ENCODE assay signal across 13 cellular contexts in the genomic region with DNA sequence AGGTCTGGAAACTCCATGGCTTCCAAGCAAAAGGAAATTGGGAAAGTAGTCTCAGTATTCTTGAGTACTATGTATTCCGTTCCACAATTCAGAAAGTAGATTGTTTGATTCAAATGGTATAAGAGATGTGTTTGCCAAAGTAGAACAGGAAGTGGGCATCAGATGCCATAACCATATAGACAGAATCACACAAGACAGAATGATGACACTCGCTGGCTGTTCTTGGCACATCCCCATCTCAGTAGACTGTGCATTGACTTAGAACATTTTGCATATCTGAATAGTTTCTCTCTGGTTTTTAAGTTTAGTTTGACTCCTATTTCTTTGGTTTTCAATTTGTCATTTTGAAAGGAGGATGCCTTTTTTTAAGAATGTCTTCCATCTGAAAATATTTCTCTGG.
DNase-seq lines count a peak whose midpoint lies in the region; ATAC-seq and TF ChIP-seq lines count a peak whose summit lies in the region.
"Had no signal": no experiment of that assay in that cellular context is flagged by ENCODE, and none has a peak within 500 bp of the region (broad histone marks: within the 10 kb centered on the region; RNA-seq: fewer than 3 reads in every experiment).

No MANE protein-coding gene starts in this region.

- H3K9ac ChIP-seq in SK-N-SH: peak overlapping the region; percentile 37; the same call in 1 of the 2 replicates

- H3K27me3 Mint-ChIP-seq in activated CD4-positive, alpha-beta memory T cell treated with anti-CD3 and anti-CD28 coated beads, Interleukin-2, amount 10 ng/mL, durations not matched to agents 7 days and 5 days: no peaks in the 10 kb centered on the region
- H3K27me3 Mint-ChIP-seq: stimulated activated memory B cell treated with anti-CD40 and anti-IgM and Interleukin-4, amounts not matched to agents 10 μg/mL and 1 μg/mL and 100 μg/mL, for 72 hours had no signal

- H3K27ac ChIP-seq in SK-N-SH (ENCODE audit: low read depth in 2 of 2, low read length in 1 of 2) (peak overlapping the region; percentile 34 to 88; a peak in 3 of 4 replicates), epithelial cell of prostate (peak overlapping the region; percentile 46), temporal lobe (ENCODE audit: low read depth, low read length) (peak overlapping the region; percentile 21), body of pancreas (no peak overlapping the region)
- H3K27ac ChIP-seq: 22Rv1, colonic mucosa, pancreas had no signal

- POLR2A ChIA-PET in SK-N-SH (lab: Yijun Ruan, JAX): no interaction called here
- POLR2A ChIA-PET in activated CD4-positive, alpha-beta memory T cell treated with anti-CD3 and anti-CD28 coated beads, Interleukin-2, amount 10 ng/mL, durations not matched to agents 7 days and 5 days (lab: Charles Lee): interaction anchor here (1.1 kb wide), 1 partner anchor 9 kb away, joined by 3 read pairs; no protein-coding TSS in a partner anchor

- ATAC-seq in SK-N-SH treated with all-trans-retinoic acid at 6 μM for 48 hours: no peak
- no peak for ATAC-seq in HG02870 (IDR thresholded peaks at IDR 0.05; ENCODE audit: unreplicated experiment)
- ATAC-seq in body of pancreas: no peak
- no peak for ATAC-seq in HG03025 (IDR thresholded peaks at IDR 0.05; ENCODE audit: low FRiP score, unreplicated experiment)
- ATAC-seq: pancreas; stimulated activated memory B cell treated with anti-CD40 and anti-IgM and Interleukin-4, amounts not matched to agents 10 μg/mL and 1 μg/mL and 100 μg/mL, for 72 hours had no signal

- no peak overlapping the region for H3K4me3 Mint-ChIP-seq in activated CD4-positive, alpha-beta memory T cell treated with anti-CD3 and anti-CD28 coated beads, Interleukin-2, amount 10 ng/mL, durations not matched to agents 7 days and 5 days
- H3K4me3 Mint-ChIP-seq: stimulated activated memory B cell treated with anti-CD40 and anti-IgM and Interleukin-4, amounts not matched to agents 10 μg/mL and 1 μg/mL and 100 μg/mL, for 72 hours had no signal

- TF ChIP-seq RAD21 in SK-N-SH (IDR thresholded peaks at IDR 0.05; ENCODE audit: low read length): no peak

- no peaks in the 10 kb centered on the region for H3K9me2 ChIP-seq in SK-N-SH

- H3K4me3 ChIP-seq in SK-N-SH (ENCODE audit: low read depth in 2 of 2, low read length in 1 of 2): no peak overlapping the region
- H3K4me3 ChIP-seq in body of pancreas: no peak overlapping the region
- H3K4me3 ChIP-seq: colonic mucosa, pancreas had no signal

- H4K20me1 ChIP-seq in SK-N-SH (ENCODE audit: insufficient read depth): no peaks in the 10 kb centered on the region

- H3K4me2 ChIP-seq in SK-N-SH: peak overlapping the region; percentile 54

- H3K9me3 ChIP-seq in SK-N-SH: no peaks in the 10 kb centered on the region
- no peaks in the 10 kb centered on the region for H3K9me3 ChIP-seq in body of pancreas
- H3K9me3 ChIP-seq: colonic mucosa, pancreas had no signal

- peaks cover 47% of the 10 kb centered on the region for H3F3A ChIP-seq in SK-N-SH (replicated peaks; ENCODE audit: insufficient read depth)

- H3K4me1 ChIP-seq in SK-N-SH (ENCODE audit: control insufficient read depth in 1 of 2, insufficient read depth in 2 of 2, low read depth in 1 of 2, low read length in 1 of 2) (peaks cover 5 to 58% of the 10 kb centered on the region in 2 experiments), body of pancreas (no peaks in the 10 kb centered on the region)
- H3K4me1 ChIP-seq: colonic mucosa, pancreas had no signal

- H3K4me1 Mint-ChIP-seq in activated CD4-positive, alpha-beta memory T cell treated with anti-CD3 and anti-CD28 coated beads, Interleukin-2, amount 10 ng/mL, durations not matched to agents 7 days and 5 days: peaks cover 25% of the 10 kb centered on the region
- H3K4me1 Mint-ChIP-seq: stimulated activated memory B cell treated with anti-CD40 and anti-IgM and Interleukin-4, amounts not matched to agents 10 μg/mL and 1 μg/mL and 100 μg/mL, for 72 hours had no signal

- CTCF ChIA-PET in SK-N-SH (lab: Yijun Ruan, JAX): interaction anchor here (5.1 kb wide), 1 partner anchor 42 kb away, joined by 20 read pairs; no protein-coding TSS in a partner anchor
- CTCF ChIA-PET in activated CD4-positive, alpha-beta memory T cell treated with anti-CD3 and anti-CD28 coated beads, Interleukin-2, amount 10 ng/mL, durations not matched to agents 7 days and 5 days (lab: Charles Lee): interaction anchor here (0.7 to 1.0 kb wide), 2 partner anchors 9 to 573 kb away, joined by 3 to 4 read pairs; no protein-coding TSS in a partner anchor

- TF ChIP-seq POLR2A in body of pancreas (IDR thresholded peaks at IDR 0.05): no peak

- H3K36me3 Mint-ChIP-seq in activated CD4-positive, alpha-beta memory T cell treated with anti-CD3 and anti-CD28 coated beads, Interleukin-2, amount 10 ng/mL, durations not matched to agents 7 days and 5 days (ENCODE audit: low read depth): peaks cover 52% of the 10 kb centered on the region

- H2AFZ ChIP-seq in SK-N-SH (ENCODE audit: low read depth): no peak overlapping the region

- DNase-seq in SK-N-SH: no peak
- no peak for DNase-seq in activated CD4-positive, alpha-beta memory T cell treated with anti-CD3 and anti-CD28 coated beads, Interleukin-2, amount 10 ng/mL, durations not matched to agents 7 days and 5 days
- no peak for DNase-seq in epithelial cell of prostate (ENCODE audit: low read depth, low spot score)
- DNase-seq in body of pancreas: no peak
- DNase-seq: colonic mucosa, KG1, pancreas had no signal

- H3K79me2 ChIP-seq in SK-N-SH (ENCODE audit: insufficient read depth): peaks cover 11% of the 10 kb centered on the region; the same call in 1 of the 2 replicates

- intact Hi-C loops in body of pancreas (cut with DNase I): no loop called here

- WGBS in SK-N-SH (ENCODE audit: low lambda C conversion rate): 89% methylated on average over 2 of the region's 2 CpGs
- WGBS in body of pancreas, 2 donors: 94 to 96% methylated on average over 2 of the region's 2 CpGs

- peaks cover 10 to 12% of the 10 kb centered on the region in 2 experiments for H3K36me3 ChIP-seq in SK-N-SH (replicated peaks in 1 of 2; ENCODE audit: control insufficient read depth in 1 of 2, insufficient read depth in 2 of 2, low read length in 1 of 2)
- H3K36me3 ChIP-seq in body of pancreas (replicated peaks in 1 of 2; ENCODE audit: insufficient read depth in 1 of 2, low read depth in 2 of 2): peaks cover 0 to 7% of the 10 kb centered on the region in 2 donors
- H3K36me3 ChIP-seq: colonic mucosa had no signal

- peak overlapping the region; percentile 41 for H3K27ac Mint-ChIP-seq in activated CD4-positive, alpha-beta memory T cell treated with anti-CD3 and anti-CD28 coated beads, Interleukin-2, amount 10 ng/mL, durations not matched to agents 7 days and 5 days
- H3K27ac Mint-ChIP-seq: stimulated activated memory B cell treated with anti-CD40 and anti-IgM and Interleukin-4, amounts not matched to agents 10 μg/mL and 1 μg/mL and 100 μg/mL, for 72 hours had no signal

- H3K27me3 ChIP-seq in SK-N-SH (ENCODE audit: insufficient read depth): no peaks in the 10 kb centered on the region
- H3K27me3 ChIP-seq in body of pancreas: no peaks in the 10 kb centered on the region
- H3K27me3 ChIP-seq: colonic mucosa, pancreas had no signal

- H3K9me3 Mint-ChIP-seq in activated CD4-positive, alpha-beta memory T cell treated with anti-CD3 and anti-CD28 coated beads, Interleukin-2, amount 10 ng/mL, durations not matched to agents 7 days and 5 days: no peaks in the 10 kb centered on the region
- H3K9me3 Mint-ChIP-seq: stimulated activated memory B cell treated with anti-CD40 and anti-IgM and Interleukin-4, amounts not matched to agents 10 μg/mL and 1 μg/mL and 100 μg/mL, for 72 hours had no signal

- TF ChIP-seq CTCF in SK-N-SH (IDR thresholded peaks at IDR 0.05) (no peak), body of pancreas (IDR thresholded peaks at IDR 0.05) (no peak)

- no peak for TF ChIP-seq EP300 in SK-N-SH (IDR thresholded peaks at IDR 0.05; ENCODE audit: borderline replicate concordance in 1 of 2, low read depth in 1 of 2, low read length in 1 of 2)

TF ChIP-seq in SK-N-SH, 30 proteins besides CTCF, POLR2A, EP300 and RAD21:
- TF ChIP-seq RCOR1 (IDR thresholded peaks at IDR 0.05; ENCODE audit: low read length) (no peak), RXRA (IDR thresholded peaks at IDR 0.05; ENCODE audit: borderline replicate concordance, low read depth) (0 out of 2 replicates have a peak, but pooled peaks have one; percentile 7)

TF ChIP-seq in SK-N-SH treated with all-trans-retinoic acid at 6 μM for 48 hours, 23 proteins besides CTCF, POLR2A, EP300 and RAD21:
- TF ChIP-seq, protein P1, sequence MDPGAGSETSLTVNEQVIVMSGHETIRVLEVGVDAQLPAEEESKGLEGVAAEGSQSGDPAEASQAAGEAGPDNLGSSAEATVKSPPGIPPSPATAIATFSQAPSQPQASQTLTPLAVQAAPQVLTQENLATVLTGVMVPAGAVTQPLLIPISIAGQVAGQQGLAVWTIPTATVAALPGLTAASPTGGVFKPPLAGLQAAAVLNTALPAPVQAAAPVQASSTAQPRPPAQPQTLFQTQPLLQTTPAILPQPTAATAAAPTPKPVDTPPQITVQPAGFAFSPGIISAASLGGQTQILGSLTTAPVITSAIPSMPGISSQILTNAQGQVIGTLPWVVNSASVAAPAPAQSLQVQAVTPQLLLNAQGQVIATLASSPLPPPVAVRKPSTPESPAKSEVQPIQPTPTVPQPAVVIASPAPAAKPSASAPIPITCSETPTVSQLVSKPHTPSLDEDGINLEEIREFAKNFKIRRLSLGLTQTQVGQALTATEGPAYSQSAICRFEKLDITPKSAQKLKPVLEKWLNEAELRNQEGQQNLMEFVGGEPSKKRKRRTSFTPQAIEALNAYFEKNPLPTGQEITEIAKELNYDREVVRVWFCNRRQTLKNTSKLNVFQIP (CRISPR knock-in tag; IDR thresholded peaks at IDR 0.05; ENCODE audit: borderline replicate concordance, low read depth): no peak
- TF ChIP-seq ZNF8 (CRISPR knock-in tag; IDR thresholded peaks at IDR 0.05) (no peak), PPARA (CRISPR knock-in tag; IDR thresholded peaks at IDR 0.05; ENCODE audit: borderline replicate concordance) (no peak), ZFP3 (CRISPR knock-in tag; IDR thresholded peaks at IDR 0.05) (no peak)

Comparison
In these comparisons a context has a peak if more than half of its experiments do, and no peak if none do; other contexts are left out.
1. H3K27ac ChIP-seq: peak in SK-N-SH (2 of 2), epithelial cell of prostate (single experiment) and temporal lobe (single experiment); none in body of pancreas (0 of 4).